Comparison of ENCODE assay signal across 8 cellular contexts in the genomic region with DNA sequence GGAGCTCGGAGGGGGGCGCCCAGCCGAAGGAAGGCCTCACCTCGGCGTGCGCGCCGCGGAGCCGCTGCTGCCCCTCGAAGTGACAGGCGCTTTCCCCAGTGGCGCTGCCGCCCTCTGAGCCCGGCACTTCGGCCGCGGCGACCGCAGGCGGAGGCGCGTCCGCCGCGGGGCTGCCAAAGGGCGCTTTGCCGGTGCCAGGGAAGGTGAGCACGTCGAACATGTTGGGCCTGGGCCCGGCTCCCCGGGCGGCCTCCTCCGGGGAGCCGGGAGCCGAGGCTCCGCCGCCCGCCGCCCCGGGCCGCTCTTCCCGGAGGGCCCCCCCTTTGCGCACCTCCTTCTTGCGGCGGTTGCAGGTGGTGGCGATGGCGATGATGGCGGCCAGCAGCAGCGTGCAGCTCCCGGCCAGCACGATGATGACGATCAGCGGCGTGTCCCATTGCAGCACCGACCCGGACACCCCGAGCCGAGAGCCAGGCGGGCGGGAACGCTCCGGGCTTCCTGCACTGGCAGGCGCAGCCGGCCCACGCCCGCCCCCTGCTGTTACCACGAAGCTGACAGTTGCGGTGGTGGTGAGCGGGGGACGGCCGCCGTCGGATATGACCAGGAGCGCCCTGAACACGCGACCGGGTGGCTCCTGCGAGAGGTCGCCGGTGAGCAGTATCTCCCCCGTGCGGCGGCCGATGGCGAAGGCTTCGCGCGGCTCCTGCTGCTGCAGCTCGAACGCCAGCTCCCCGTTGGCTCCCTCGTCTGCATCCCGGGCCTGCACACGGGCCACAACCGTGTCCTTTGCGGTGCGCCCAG. TPM values are rescaled to one million over a fixed set of nuclear protein-coding genes. Genes with fewer than 3 reads are reported as not detected.
DNase-seq lines count a peak whose midpoint lies in the region; ATAC-seq, FAIRE-seq and TF ChIP-seq lines count a peak whose summit lies in the region.

No MANE protein-coding gene starts in this region.

- no peaks in the 10 kb centered on the region for H3K9me3 Mint-ChIP-seq in T-helper 2 cell treated with Interferon-gamma antibody and Interleukin-4, amounts not matched to agents 5 μg/mL and 100 μg/mL, for 36 hours

- no peak for FAIRE-seq in HTR-8/SVneo (lab: Jason Lieb, UNC)

- ATAC-seq in GM19397 (IDR thresholded peaks at IDR 0.05; ENCODE audit: unreplicated experiment), result no peak
- ATAC-seq in HG02870 (IDR thresholded peaks at IDR 0.05; ENCODE audit: unreplicated experiment), result no peak

- peaks cover 13% of the 10 kb centered on the region for H3K4me1 Mint-ChIP-seq in T-helper 2 cell treated with Interferon-gamma antibody and Interleukin-4, amounts not matched to agents 5 μg/mL and 100 μg/mL, for 36 hours (ENCODE audit: low read depth)

- CTCF ChIA-PET in HEK293T (lab: Yijun Ruan, JAX), result interaction anchor here (0.7 to 1.8 kb wide), 3 partner anchors 17 to 181 kb away, joined by 3 to 4 read pairs (median 3); no protein-coding TSS in a partner anchor

- no peak overlapping the region for H3K27ac Mint-ChIP-seq in T-helper 2 cell treated with Interferon-gamma antibody and Interleukin-4, amounts not matched to agents 5 μg/mL and 100 μg/mL, for 36 hours

- H3K27me3 Mint-ChIP-seq in T-helper 2 cell treated with Interferon-gamma antibody and Interleukin-4, amounts not matched to agents 5 μg/mL and 100 μg/mL, for 36 hours (ENCODE audit: low read depth), result peaks cover 61% of the 10 kb centered on the region

- intact Hi-C loops in head of caudate nucleus (cut with DNase I), result no loop called here

- DNase-seq in HEK293T (ENCODE audit: extremely low spot score) (peak; percentile 60), head of caudate nucleus (peak in 40 of 42 donors; percentile 36 to 81 (median 58)), HTR-8/SVneo (ENCODE audit: insufficient read length, low spot score) (no peak), G401 (ENCODE audit: low spot score) (no peak)
- DNase-seq in T-helper 2 cell treated with Interferon-gamma antibody and Interleukin-4, amounts not matched to agents 5 μg/mL and 100 μg/mL, for 36 hours (ENCODE audit: low spot score), result peak; percentile 37
- DNase-seq in stimulated activated CD4-positive, alpha-beta T cell treated with anti-CD3 and anti-CD28 coated beads, Interleukin-2, amount 100 ng/mL, for 24 hours, result peak; percentile 20 to 61

- no peak overlapping the region for H3K4me3 Mint-ChIP-seq in T-helper 2 cell treated with Interferon-gamma antibody and Interleukin-4, amounts not matched to agents 5 μg/mL and 100 μg/mL, for 36 hours

- in situ Hi-C loops in G401 (cut with HindIII; ENCODE audit: low sequenced_read_pairs), result no loop called here

- peaks cover 5% of the 10 kb centered on the region for H3K36me3 Mint-ChIP-seq in T-helper 2 cell treated with Interferon-gamma antibody and Interleukin-4, amounts not matched to agents 5 μg/mL and 100 μg/mL, for 36 hours (ENCODE audit: low read depth)

- POLR2A ChIA-PET in HEK293T (lab: Yijun Ruan, JAX), result interaction anchor here (1.4 kb wide), 1 partner anchor 194 kb away, joined by 7 read pairs; the partner anchor contains the start of gene SUGT1

TF ChIP-seq in HEK293T, 16 proteins besides CTCF, POLR2A, EP300 and RAD21:
- TF ChIP-seq LEF1 (IDR thresholded peaks at IDR 0.05; ENCODE audit: borderline replicate concordance) (no peak), L3MBTL2 (conservative IDR thresholded peaks at IDR 0.05) (peak; percentile 69; the same call in 1 of the 2 replicates)

RNA-seq across cellular contexts. Expression of gene PCDH8, which starts 2.5 kb away (rescaled TPM):
- not detected in 2 replicates for total RNA-seq in G401 (2014; rRNA removed; shearing (Covaris generic))

Comparison
In these comparisons a context has a peak if more than half of its experiments do, and no peak if none do; other contexts are left out.
1. DNase-seq: peak in HEK293T (single experiment), T-helper 2 cell treated with Interferon-gamma antibody and Interleukin-4, amounts not matched to agents 5 μg/mL and 100 μg/mL, for 36 hours (single experiment), head of caudate nucleus (40 of 42) and stimulated activated CD4-positive, alpha-beta T cell treated with anti-CD3 and anti-CD28 coated beads, Interleukin-2, amount 100 ng/mL, for 24 hours (2 of 2); none in HTR-8/SVneo (single experiment) and G401 (single experiment).